8 cellular contexts compared by ENCODE assay signal in the genomic region with DNA sequence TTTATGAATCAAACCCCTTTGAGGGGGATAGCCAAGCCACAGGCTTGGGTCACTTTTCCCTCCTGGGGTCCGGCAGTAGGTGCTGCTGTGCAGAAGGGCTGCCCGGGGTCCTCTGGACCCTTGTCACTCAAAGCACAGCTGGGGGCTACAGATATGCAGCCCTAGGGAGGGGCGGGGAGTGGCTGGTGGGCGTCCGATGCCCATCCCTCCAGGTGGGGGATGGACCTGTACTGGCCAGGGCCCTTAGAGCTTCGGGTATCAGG. TPM values are rescaled to one million over a fixed set of nuclear protein-coding genes. Genes with fewer than 3 reads are reported as not detected.
DNase-seq lines count a peak whose midpoint lies in the region; ATAC-seq, FAIRE-seq and TF ChIP-seq lines count a peak whose summit lies in the region.

No MANE protein-coding gene starts in this region.

- 45 to 64% (median 46%) methylated on average over 5 to 6 of the region's 6 CpGs; no CpG with 5 or more reads in 1 of the 4 donors for WGBS in heart left ventricle, 4 donors

- H3K27ac ChIP-seq in heart left ventricle (peak overlapping the region in 11 of 12 donors; percentile 73 to 89 (median 83)), caudate nucleus (ENCODE audit: low read depth, low read length) (peak overlapping the region; percentile 58), mucosa of rectum (ENCODE audit: low read depth in 2 of 2, low read length in 2 of 2) (peak overlapping the region; percentile 29 to 43), vagina (peak overlapping the region; percentile 91)

- no peak for DNase-seq in heart left ventricle
- DNase-seq in left cardiac atrium = no peak
- DNase-seq in caudate nucleus (lab: John Stamatoyannopoulos, UW) = peak in 1 of 61 donors; percentile 24
- no peak for DNase-seq in vagina (ENCODE audit: extremely low spot score in 2 of 2)
- no peak for DNase-seq in HTR-8/SVneo (ENCODE audit: insufficient read length, low spot score)
- DNase-seq in activated effector memory CD4-positive, alpha-beta T cell treated with anti-CD3 and anti-CD28 coated beads, Interleukin-2, amount 50 U/mL, for 16 hours = no peak

- no peak for FAIRE-seq in HTR-8/SVneo (lab: Jason Lieb, UNC)

- TF ChIP-seq CTCF in heart left ventricle (IDR thresholded peaks at IDR 0.05) (no peak), vagina (IDR thresholded peaks at IDR 0.05) (no peak)

- H3K9ac ChIP-seq in mucosa of rectum (ENCODE audit: low read depth in 1 of 2, low read length in 2 of 2) = peak overlapping the region; percentile 38

- no peaks in the 10 kb centered on the region for H3K9me3 ChIP-seq in heart left ventricle
- no peaks in the 10 kb centered on the region for H3K9me3 ChIP-seq in mucosa of rectum (ENCODE audit: control insufficient read depth in 2 of 2, low read length in 2 of 2)
- no peaks in the 10 kb centered on the region for H3K9me3 ChIP-seq in vagina

- H3K4me1 ChIP-seq in heart left ventricle = peaks cover 5 to 86% (median 62%) of the 10 kb centered on the region in 12 donors
- peaks cover 9 to 15% of the 10 kb centered on the region in 2 donors for H3K4me1 ChIP-seq in mucosa of rectum (ENCODE audit: control insufficient read depth in 2 of 2, insufficient read depth in 2 of 2, low read length in 2 of 2)
- peaks cover 80% of the 10 kb centered on the region for H3K4me1 ChIP-seq in vagina

- intact Hi-C loops in heart left ventricle (cut with DNase I) = no loop called here
- intact Hi-C loops in left cardiac atrium (cut with DNase I) = no loop called here
- intact Hi-C loops in vagina (cut with DNase I) = no loop called here

- no peaks in the 10 kb centered on the region for H3K27me3 ChIP-seq in heart left ventricle
- H3K27me3 ChIP-seq in mucosa of rectum (ENCODE audit: control insufficient read depth in 2 of 2, insufficient read depth in 2 of 2, low read length in 2 of 2) = no peaks in the 10 kb centered on the region
- H3K27me3 ChIP-seq in vagina = no peaks in the 10 kb centered on the region

- ATAC-seq in heart left ventricle = no peak
- no peak for ATAC-seq in left cardiac atrium
- no peak for ATAC-seq in HG02759 (IDR thresholded peaks at IDR 0.05; ENCODE audit: unreplicated experiment)

- H3K4me3 ChIP-seq in heart left ventricle (peak overlapping the region; percentile 34 to 86 (median 64)), mucosa of rectum (ENCODE audit: low read length in 2 of 2) (peak overlapping the region; percentile 59 to 65), vagina (peak overlapping the region; percentile 56 to 92)

- no peak for TF ChIP-seq POLR2A in heart left ventricle (IDR thresholded peaks at IDR 0.05)
- TF ChIP-seq POLR2A in vagina (IDR thresholded peaks at IDR 0.05) = no peak

- H3K36me3 ChIP-seq in heart left ventricle (peaks cover 0 to 1% (median 0%) of the 10 kb centered on the region in 9 donors), mucosa of rectum (ENCODE audit: control insufficient read depth in 2 of 2, insufficient read depth in 2 of 2, low read length in 2 of 2) (peaks cover 3 to 4% of the 10 kb centered on the region in 2 donors), vagina (no peaks in the 10 kb centered on the region)

RNA-seq across cellular contexts. Expression of gene VASN, which starts 0.6 kb away (rescaled TPM):
- total RNA-seq in heart left ventricle (10 to 100 TPM in 3 of 9 donors, 1 to 10 TPM in 6; 3.8 to 20.0 (median 6.2) TPM), left cardiac atrium (10 to 100 TPM; 10.6 to 20.0 TPM), vagina (37.6 TPM)
- 10 to 100 TPM in 1 of 2 donors, 1 to 10 TPM in 1; 6.1 to 14.9 TPM for polyA plus RNA-seq in heart left ventricle

RNA-seq across cellular contexts. Expression of gene PAM16, which starts 21.1 kb away (rescaled TPM):
- total RNA-seq in heart left ventricle = 10 to 100 TPM; 32.7 to 96.9 (median 60.9) TPM
- 100 to 1,000 TPM; 109 to 210 TPM for polyA plus RNA-seq in heart left ventricle
- 10 to 100 TPM; 51.0 to 64.3 TPM for total RNA-seq in left cardiac atrium
- total RNA-seq in vagina = 76.1 TPM

RNA-seq across cellular contexts. Expression of gene CORO7, which starts 44.1 kb away (rescaled TPM):
- 10 to 100 TPM in 5 of 9 donors, 1 to 10 TPM in 4; 7.2 to 39.7 (median 10.1) TPM for total RNA-seq in heart left ventricle
- polyA plus RNA-seq in heart left ventricle = 10 to 100 TPM in 1 of 2 donors, 1 to 10 TPM in 1; 9.7 to 12.8 TPM
- 10 to 100 TPM; 15.6 to 19.5 TPM for total RNA-seq in left cardiac atrium
- total RNA-seq in vagina = 30.9 TPM

RNA-seq across cellular contexts. Expression of gene DNAJA3, which starts 53.4 kb away (rescaled TPM):
- total RNA-seq in heart left ventricle (10 to 100 TPM; 47.5 to 88.4 (median 59.7) TPM), left cardiac atrium (10 to 100 TPM; 44.6 to 48.3 TPM), vagina (33.6 TPM)
- 10 to 100 TPM; 47.4 to 81.8 TPM for polyA plus RNA-seq in heart left ventricle

RNA-seq across cellular contexts. Expression of gene GLIS2, which starts 56.4 kb away (rescaled TPM):
- 10 to 100 TPM in 7 of 9 donors, 1 to 10 TPM in 2; 7.6 to 23.4 (median 12.7) TPM for total RNA-seq in heart left ventricle
- 10 to 100 TPM in 1 of 2 donors, 1 to 10 TPM in 1; 7.7 to 14.2 TPM for polyA plus RNA-seq in heart left ventricle
- 10 to 100 TPM; 23.9 to 29.2 TPM for total RNA-seq in left cardiac atrium
- total RNA-seq in vagina = 6.9 TPM

Comparison
In these comparisons a context has a peak if more than half of its experiments do, and no peak if none do; other contexts are left out.
1. H3K27ac ChIP-seq: peak in every context shown above with its lines; median percentile 91 in vagina; 83 in heart left ventricle; 58 in caudate nucleus; 36 in mucosa of rectum.